ENCODE assay signal across 29 cellular contexts in the genomic region with DNA sequence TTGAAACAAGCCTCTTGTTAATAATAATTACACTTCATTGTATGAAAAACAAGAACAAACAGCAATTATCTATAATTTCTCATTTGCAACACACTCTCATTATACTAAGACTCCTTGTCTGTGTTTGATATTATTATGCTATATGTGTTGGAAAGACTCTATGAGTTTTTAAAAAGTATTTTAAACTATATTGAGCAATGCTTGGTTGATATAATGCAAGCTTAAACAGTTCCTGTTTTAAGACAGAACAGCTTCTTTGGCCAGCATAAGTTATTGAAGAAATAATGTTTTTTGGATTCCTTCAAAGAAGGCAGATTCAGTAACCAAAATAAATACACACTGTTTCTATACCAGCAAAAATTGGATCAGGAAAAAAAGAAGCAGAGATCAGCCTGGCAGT.
"Had no signal": no experiment of that assay in that cellular context is flagged by ENCODE, and none has a peak within 500 bp of the region (broad histone marks: within the 10 kb centered on the region; RNA-seq: fewer than 3 reads in every experiment).

No MANE protein-coding gene starts in this region.

- H3K27me3 ChIP-seq: adrenal gland, body of pancreas, esophagus squamous epithelium, gastroesophageal sphincter, hepatocyte, neural progenitor cell, right atrium auricular region, stomach, thyroid gland, upper lobe of left lung, vagina had no signal

- H3K4me1 ChIP-seq: adrenal gland, body of pancreas, esophagus squamous epithelium, gastroesophageal sphincter, left ventricle myocardium inferior, neural progenitor cell, parathyroid adenoma, right atrium auricular region, stomach, upper lobe of left lung, vagina had no signal

- ATAC-seq: activated CD4-positive, alpha-beta T cell treated with anti-CD3 and anti-CD28 coated beads for 36 hours; activated T-cell treated with anti-CD3 and anti-CD28 coated beads, Interleukin-2, amount 50 U/mL, for 72 hours; body of pancreas; gastroesophageal sphincter; natural killer cell; stimulated activated naive B cell treated with anti-CD40 and anti-IgM and Interleukin-4, amounts not matched to agents 10 μg/mL and 1 μg/mL and 100 μg/mL, for 72 hours had no signal

- DNase-seq: activated CD4-positive, alpha-beta T cell treated with anti-CD3 and anti-CD28 coated beads for 36 hours; activated CD4-positive, CD25-positive, alpha-beta regulatory T cell; activated naive CD4-positive, alpha-beta T cell treated with Interleukin-2 at 50 U/mL for 16 hours; activated T-cell treated with anti-CD3 and anti-CD28 coated beads for 4 hours; activated T-cell treated with anti-CD3 and anti-CD28 coated beads, Interleukin-2, amount 50 U/mL, for 72 hours; adrenal gland; aorta; body of pancreas; dermis blood vessel endothelial cell; effector CD4-positive, alpha-beta T cell; esophagus squamous epithelium; islet precursor cell; left ventricle myocardium inferior; mesendoderm; natural killer cell; occipital lobe; stimulated activated CD4-positive, alpha-beta T cell treated with anti-CD3 and anti-CD28 coated beads, Interleukin-15, amount 100 ng/mL, for 24 hours; stimulated activated CD4-positive, alpha-beta T cell treated with anti-CD3 and anti-CD28 coated beads, Interleukin-2, amount 100 ng/mL, for 24 hours; stimulated activated naive B cell treated with anti-CD40 and anti-IgM and Interleukin-4, amounts not matched to agents 10 μg/mL and 1 μg/mL and 100 μg/mL, for 72 hours; stomach; thyroid gland; upper lobe of left lung had no signal

- H3K9me3 ChIP-seq: body of pancreas, esophagus squamous epithelium, thyroid gland, vagina had no signal

- H3K9ac ChIP-seq: neural progenitor cell, parathyroid adenoma had no signal

- H3K4me3 ChIP-seq: adrenal gland, body of pancreas, esophagus squamous epithelium, gastroesophageal sphincter, hepatocyte, left ventricle myocardium inferior, lung, neural progenitor cell, right atrium auricular region, stomach, thyroid gland, upper lobe of left lung, vagina had no signal

- H3K36me3 ChIP-seq: adrenal gland, esophagus squamous epithelium, gastroesophageal sphincter, left ventricle myocardium inferior, neural progenitor cell, right atrium auricular region, stomach, thyroid gland, upper lobe of left lung, vagina had no signal
